In the genomic region with DNA sequence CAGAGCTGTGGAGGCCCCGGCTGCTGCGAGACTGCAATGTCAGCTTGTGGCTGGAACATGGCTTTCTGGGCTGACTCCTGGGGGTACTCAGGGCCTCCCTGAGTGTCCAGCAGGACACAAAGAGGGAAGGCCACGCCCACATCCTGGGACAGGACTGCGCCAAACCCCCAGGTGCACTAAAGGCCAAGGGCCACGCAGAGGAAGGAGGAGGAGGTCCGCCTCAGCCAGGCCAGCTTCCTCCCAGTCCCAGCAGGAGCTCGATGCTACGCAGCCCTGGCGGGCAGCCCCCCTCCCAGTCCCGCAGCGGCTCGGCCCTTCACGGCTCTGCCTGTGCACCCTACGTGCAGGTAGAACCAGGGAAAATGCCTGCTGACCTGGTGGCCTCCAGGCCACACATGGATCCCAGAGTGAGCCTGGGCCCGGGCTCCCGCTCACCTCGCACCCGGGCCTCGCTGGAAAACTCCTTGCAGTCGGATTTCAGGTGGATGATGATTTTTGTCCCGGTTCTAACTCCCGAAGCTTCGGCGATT, we compare ENCODE assay signal across 15 cellular contexts. TPM values are rescaled to one million over a fixed set of nuclear protein-coding genes. Genes with fewer than 3 reads are reported as not detected.
DNase-seq lines count a peak whose midpoint lies in the region; ATAC-seq, FAIRE-seq and TF ChIP-seq lines count a peak whose summit lies in the region.
"Had no signal": no experiment of that assay in that cellular context is flagged by ENCODE, and none has a peak within 500 bp of the region (broad histone marks: within the 10 kb centered on the region; RNA-seq: fewer than 3 reads in every experiment).

No MANE protein-coding gene starts in this region.

- TF ChIP-seq CTCF in natural killer cell (IDR thresholded peaks at IDR 0.05), result no peak
- TF ChIP-seq CTCF in K562 (IDR thresholded peaks at IDR 0.05 in 2 of 3, conservative IDR thresholded peaks at IDR 0.05 in 1 of 3; ENCODE audit: insufficient read depth in 2 of 3, low read depth in 1 of 3, low read length in 3 of 3), result no peak
- TF ChIP-seq CTCF in activated CD8-positive, alpha-beta T cell treated with anti-CD3 and anti-CD28 coated beads for 36 hours (IDR thresholded peaks at IDR 0.05), result no peak

- H3K14ac ChIP-seq in neuronal stem cell (ENCODE audit: low read length), result no peak overlapping the region

- H3K4ac ChIP-seq in neuronal stem cell (ENCODE audit: low read length), result no peak overlapping the region

- no peak for ATAC-seq in natural killer cell treated with Interleukin-12 subunit alpha and Interleukin-12 subunit beta and Interleukin-15 and Interleukin-18, amount 100 ng/mL, for 72 hours
- ATAC-seq in natural killer cell (no peak), K562 (no peak), HG02759 (IDR thresholded peaks at IDR 0.05; ENCODE audit: unreplicated experiment) (no peak)
- ATAC-seq in activated CD8-positive, alpha-beta T cell treated with anti-CD3 and anti-CD28 coated beads for 36 hours, result no peak
- ATAC-seq: GM12878 had no signal

- no peak overlapping the region for H3K18ac ChIP-seq in neuronal stem cell (ENCODE audit: low read length)

- H4K91ac ChIP-seq in neuronal stem cell (ENCODE audit: low read depth, low read length, poor library complexity), result no peak overlapping the region

- in situ Hi-C loops in K562 (cut with MboI), result no loop called here

- no TSS peak for BruUV-seq in K562 (replicated peaks; lab: Mats Ljungman, UMichigan)

- H3K79me1 ChIP-seq in neuronal stem cell (ENCODE audit: low read depth, low read length), result peaks cover 6% of the 10 kb centered on the region

- H4K8ac ChIP-seq in neuronal stem cell (ENCODE audit: low read depth, low read length), result no peak overlapping the region

- TF ChIP-seq POLR2A in K562 (conservative IDR thresholded peaks at IDR 0.05), result no peak

- H2BK15ac ChIP-seq in neuronal stem cell (ENCODE audit: low read length), result no peak overlapping the region

- no peak overlapping the region for H3K4me3 Mint-ChIP-seq in natural killer cell treated with Interleukin-12 subunit alpha and Interleukin-12 subunit beta and Interleukin-15 and Interleukin-18, amount 100 ng/mL, for 72 hours
- H3K4me3 Mint-ChIP-seq in natural killer cell, result no peak overlapping the region
- no peak overlapping the region for H3K4me3 Mint-ChIP-seq in activated CD8-positive, alpha-beta T cell treated with anti-CD3 and anti-CD28 coated beads for 36 hours
- H3K4me3 Mint-ChIP-seq: CD8-positive, alpha-beta memory T cell; H9; IgD-negative memory B cell had no signal

- peak; percentile 49 for DNase-seq in natural killer cell treated with Interleukin-12 subunit alpha and Interleukin-12 subunit beta and Interleukin-15 and Interleukin-18, amount 100 ng/mL, for 72 hours (ENCODE audit: low spot score)
- DNase-seq in natural killer cell (no peak), K562 (ENCODE audit: extremely low read depth in 1 of 4, low spot score in 3 of 4) (no peak), neuronal stem cell (ENCODE audit: low spot score) (no peak)
- no peak for DNase-seq in activated CD8-positive, alpha-beta T cell treated with anti-CD3 and anti-CD28 coated beads for 36 hours
- DNase-seq: AML-193, Caco-2, DMS 273 treated with DMSO at 0.1 percent for 48 hours, GM23248, H9 had no signal

- no peak overlapping the region for H2BK120ac ChIP-seq in neuronal stem cell (ENCODE audit: low read depth, low read length)

- H3K27me3 ChIP-seq in K562 (ENCODE audit: control insufficient read depth in 2 of 2, insufficient read depth in 2 of 2, low read length in 2 of 2), result no peaks in the 10 kb centered on the region
- no peaks in the 10 kb centered on the region for H3K27me3 ChIP-seq in neuronal stem cell (ENCODE audit: control insufficient read depth in 3 of 3, insufficient read depth in 3 of 3, low read depth in 1 of 3, low read length in 3 of 3)
- H3K27me3 ChIP-seq: BLaER1 had no signal

- H2AK5ac ChIP-seq in neuronal stem cell (ENCODE audit: low read depth, low read length), result peak overlapping the region; percentile 42

- FAIRE-seq in K562 (lab: Jason Lieb, UNC), result no peak
- FAIRE-seq: GM12878 had no signal

- H3K4me3 ChIP-seq in K562 (no peak overlapping the region), neuronal stem cell (ENCODE audit: low read length in 2 of 2) (no peak overlapping the region)
- H3K4me3 ChIP-seq: BLaER1, GM12878, GM23248 had no signal

- peaks cover 0 to 5% of the 10 kb centered on the region in 2 donors for H3K4me1 Mint-ChIP-seq in natural killer cell treated with Interleukin-12 subunit alpha and Interleukin-12 subunit beta and Interleukin-15 and Interleukin-18, amount 100 ng/mL, for 72 hours (ENCODE audit: low read depth in 2 of 2)
- H3K4me1 Mint-ChIP-seq in natural killer cell, result peaks cover 7 to 9% of the 10 kb centered on the region in 2 donors
- no peaks in the 10 kb centered on the region for H3K4me1 Mint-ChIP-seq in activated CD8-positive, alpha-beta T cell treated with anti-CD3 and anti-CD28 coated beads for 36 hours (ENCODE audit: low read depth)
- H3K4me1 Mint-ChIP-seq: H9 had no signal

- H2BK12ac ChIP-seq in neuronal stem cell (ENCODE audit: low read length), result no peak overlapping the region

- peak overlapping the region; percentile 70 for H2BK5ac ChIP-seq in neuronal stem cell (ENCODE audit: low read length)

- H3K9ac ChIP-seq in K562 (ENCODE audit: insufficient read depth in 1 of 2, low read depth in 2 of 2, low read length in 2 of 2) (peak overlapping the region in 1 of 2 experiments; percentile 58; a peak in 2 of 4 replicates), neuronal stem cell (ENCODE audit: low read depth, low read length, poor library complexity) (peak overlapping the region; percentile 30)
- H3K9ac ChIP-seq: BLaER1, GM23248 had no signal

- H3K27ac Mint-ChIP-seq in natural killer cell treated with Interleukin-12 subunit alpha and Interleukin-12 subunit beta and Interleukin-15 and Interleukin-18, amount 100 ng/mL, for 72 hours, result no peak overlapping the region
- H3K27ac Mint-ChIP-seq in natural killer cell, result no peak overlapping the region
- H3K27ac Mint-ChIP-seq in activated CD8-positive, alpha-beta T cell treated with anti-CD3 and anti-CD28 coated beads for 36 hours, result no peak overlapping the region
- H3K27ac Mint-ChIP-seq: IgD-negative memory B cell had no signal

- H3K36me3 ChIP-seq in K562 (ENCODE audit: control insufficient read depth, insufficient read depth, low read length), result peaks cover 98% of the 10 kb centered on the region; the same call in 2 of the 3 replicates
- peaks cover 61 to 95% of the 10 kb centered on the region in 2 donors for H3K36me3 ChIP-seq in neuronal stem cell (replicated peaks in 1 of 2; ENCODE audit: control insufficient read depth in 2 of 2, insufficient read depth in 2 of 2, low read length in 2 of 2)

- TF ChIP-seq EP300 in K562 (IDR thresholded peaks at IDR 0.05; ENCODE audit: low read length), result no peak

- H3K9me3 Mint-ChIP-seq in natural killer cell treated with Interleukin-12 subunit alpha and Interleukin-12 subunit beta and Interleukin-15 and Interleukin-18, amount 100 ng/mL, for 72 hours, result no peaks in the 10 kb centered on the region
- H3K9me3 Mint-ChIP-seq in natural killer cell, result no peaks in the 10 kb centered on the region
- H3K9me3 Mint-ChIP-seq in activated CD8-positive, alpha-beta T cell treated with anti-CD3 and anti-CD28 coated beads for 36 hours, result no peaks in the 10 kb centered on the region
- H3K9me3 Mint-ChIP-seq: CD8-positive, alpha-beta memory T cell; H9; IgD-negative memory B cell had no signal

- H3K9me3 ChIP-seq in K562 (replicated peaks; ENCODE audit: control insufficient read depth, insufficient read depth, low read depth, low read length), result no peaks in the 10 kb centered on the region
- H3K9me3 ChIP-seq in neuronal stem cell (replicated peaks in 1 of 2; ENCODE audit: control insufficient read depth in 2 of 2, insufficient read depth in 1 of 2, low read depth in 1 of 2, low read length in 2 of 2), result peaks cover 0 to 6% of the 10 kb centered on the region in 2 donors
- H3K9me3 ChIP-seq: BLaER1, Caco-2 had no signal

- H3K27ac ChIP-seq in K562 (ENCODE audit: extremely low read depth, low read depth, low read length), result no peak overlapping the region
- no peak overlapping the region for H3K27ac ChIP-seq in neuronal stem cell (replicated peaks; ENCODE audit: low read length)
- H3K27ac ChIP-seq: BLaER1, GM23248 had no signal

- H3K79me2 ChIP-seq in K562 (ENCODE audit: control insufficient read depth, insufficient read depth, low read length), result no peaks in the 10 kb centered on the region; the same call in 2 of the 3 replicates

- intact Hi-C loops in natural killer cell (cut with micrococcal nuclease) (no loop called here), K562 (cut with micrococcal nuclease) (no loop called here)
- intact Hi-C loops in activated CD8-positive, alpha-beta T cell treated with anti-CD3 and anti-CD28 coated beads for 36 hours (cut with micrococcal nuclease), result no loop called here

- no peaks in the 10 kb centered on the region for H3K27me3 Mint-ChIP-seq in natural killer cell treated with Interleukin-12 subunit alpha and Interleukin-12 subunit beta and Interleukin-15 and Interleukin-18, amount 100 ng/mL, for 72 hours
- H3K27me3 Mint-ChIP-seq in natural killer cell (ENCODE audit: low read depth in 2 of 2), result no peaks in the 10 kb centered on the region
- H3K27me3 Mint-ChIP-seq in activated CD8-positive, alpha-beta T cell treated with anti-CD3 and anti-CD28 coated beads for 36 hours, result no peaks in the 10 kb centered on the region
- H3K27me3 Mint-ChIP-seq: CD8-positive, alpha-beta memory T cell; IgD-negative memory B cell had no signal

- peak overlapping the region; percentile 14 for H3K23ac ChIP-seq in neuronal stem cell (ENCODE audit: low read depth, low read length, poor library complexity)

- no peaks in the 10 kb centered on the region for H3K36me3 Mint-ChIP-seq in natural killer cell treated with Interleukin-12 subunit alpha and Interleukin-12 subunit beta and Interleukin-15 and Interleukin-18, amount 100 ng/mL, for 72 hours
- H3K36me3 Mint-ChIP-seq in natural killer cell, result no peaks in the 10 kb centered on the region
- H3K36me3 Mint-ChIP-seq in activated CD8-positive, alpha-beta T cell treated with anti-CD3 and anti-CD28 coated beads for 36 hours (ENCODE audit: low read depth), result peaks cover 48% of the 10 kb centered on the region

- CTCF ChIA-PET in K562 (lab: Yijun Ruan, JAX; ENCODE audit: low intra/inter-chr PET ratio), result no interaction called here
- CTCF ChIA-PET in activated CD8-positive, alpha-beta T cell treated with anti-CD3 and anti-CD28 coated beads for 36 hours (lab: Charles Lee), result no interaction called here

- 91% methylated on average over 20 of the region's 24 CpGs for WGBS in K562 (ENCODE audit: insufficient coverage, low coverage, missing lambda C conversion rate)
- WGBS in neuronal stem cell (ENCODE audit: extremely low coverage in 2 of 2, insufficient read length in 2 of 2, insufficient replicate concordance in 1 of 2), 2 donors, result no CpG with 5 or more reads among the region's 24 CpGs

- H2AFZ ChIP-seq in K562 (ENCODE audit: low read depth, low read length), result no peak overlapping the region
- no peak overlapping the region for H2AFZ ChIP-seq in neuronal stem cell (ENCODE audit: low read length)
- H2AFZ ChIP-seq: GM23248 had no signal

- TF ChIP-seq RAD21 in K562 (CRISPR knock-in tag; conservative IDR thresholded peaks at IDR 0.05 in 1 of 2, IDR thresholded peaks at IDR 0.05 in 1 of 2), result no peak

- H3K4me1 ChIP-seq in K562 (replicated peaks in 1 of 2; ENCODE audit: control insufficient read depth in 2 of 2, insufficient read depth in 2 of 2, low read length in 2 of 2) (peaks cover 0 to 6% of the 10 kb centered on the region in 2 experiments; a peak in 1 of 5 replicates), neuronal stem cell (ENCODE audit: control insufficient read depth in 2 of 2, insufficient read depth in 1 of 2, low read depth in 1 of 2, low read length in 2 of 2) (peaks cover 3 to 6% of the 10 kb centered on the region in 2 donors)
- H3K4me1 ChIP-seq: Caco-2 had no signal

- POLR2A ChIA-PET in K562 (lab: Yijun Ruan, JAX), result interaction anchor here (0.6 to 1.1 kb wide), 2 partner anchors 9 to 938 kb away, joined by 3 read pairs; no protein-coding TSS in a partner anchor
- POLR2A ChIA-PET in activated CD8-positive, alpha-beta T cell treated with anti-CD3 and anti-CD28 coated beads for 36 hours (lab: Charles Lee), result interaction anchor here (1.2 kb wide), 1 partner anchor 21 kb away, joined by 3 read pairs; the partner anchor contains the start of gene DNASE1

- no peaks in the 10 kb centered on the region for H3K9me1 ChIP-seq in K562 (ENCODE audit: control insufficient read depth, insufficient read depth, low read length)

- 0 out of 2 replicates have a peak, but pooled peaks cover 2% of the 10 kb centered on the region for H4K20me1 ChIP-seq in K562 (replicated peaks; ENCODE audit: control insufficient read depth, insufficient read depth, low read length)

- H3K4me2 ChIP-seq in K562 (ENCODE audit: insufficient read depth, low read length), result no peak overlapping the region
- H3K4me2 ChIP-seq in neuronal stem cell (ENCODE audit: insufficient read depth, low read length, poor library complexity, severe bottlenecking), result no peak overlapping the region
- H3K4me2 ChIP-seq: BLaER1 had no signal

RNA-seq across cellular contexts. Expression of gene DNASE1, which starts 21.2 kb away (rescaled TPM):
- 10 to 100 TPM; 19.1 to 25.5 TPM for total RNA-seq in natural killer cell treated with Interleukin-12 subunit alpha and Interleukin-12 subunit beta and Interleukin-15 and Interleukin-18, amount 100 ng/mL, for 72 hours
- total RNA-seq in natural killer cell (10 to 100 TPM; 29.9 to 47.8 (median 34.9) TPM), K562 (2014; rRNA removed) (5.9 and 7.2 TPM in 2 replicates), K562 (2014; rRNA removed; fragmentation: Illumina TruSeq; extraction: Trizol) (3.3 and 3.8 TPM in 2 replicates), K562 (2015; rRNA removed; fragmentation: Illumina TruSeq; extraction: Trizol) (5.6 and 5.9 TPM in 2 replicates), K562 (2021) (5.5 and 7.0 TPM in 2 replicates)
- total RNA-seq in K562 (2011; cell fraction: chromatin; rRNA removed; ENCODE audit: low replicate concordance), result 38.8 and 64.6 TPM in 2 replicates
- 36.6 and 45.7 TPM in 2 replicates for total RNA-seq in K562 (2011; cell fraction: nucleolus; rRNA removed)
- total RNA-seq in K562 (2011; cell fraction: nucleoplasm; rRNA removed), result 34.1 and 38.1 TPM in 2 replicates
- polyA plus RNA-seq in K562 (2011; rRNA removed) (10.1 and 10.3 TPM in 2 replicates), K562 (2014; fragmentation: Illumina TruSeq; extraction: Trizol) (6.8 and 7.6 TPM in 2 replicates), K562 (2014; fragmentation: Nextera tagmentation; extraction: Ambion mirVana) (under 1 TPM; 0.53 to 0.84 TPM), K562 (2014; rRNA removed) (7.2 and 9.4 TPM in 2 replicates)
- polyA plus RNA-seq in K562 (2011; cell fraction: cytosol; rRNA removed), result 12.0 and 18.4 TPM in 2 replicates
- 18.7 and 38.3 TPM in 2 replicates for polyA plus RNA-seq in K562 (2011; cell fraction: nucleus; rRNA removed)
- polyA plus RNA-seq in K562 (2012), result 11.9 and 26.5 TPM in 2 replicates
- 13.1 and 18.6 TPM in 2 replicates for polyA minus RNA-seq in K562 (2011; rRNA and poly(A)+ RNA removed)
- polyA minus RNA-seq in K562 (2011; cell fraction: cytosol; rRNA and poly(A)+ RNA removed), result 7.3 and 9.2 TPM in 2 replicates
- polyA minus RNA-seq in K562 (2011; cell fraction: nucleus; rRNA and poly(A)+ RNA removed), result 12.4 and 12.6 TPM in 2 replicates
- polyA plus RNA-seq in neuronal stem cell (2013, experiment 1 of 2), result 13.3 TPM
- polyA plus RNA-seq in neuronal stem cell (2013, experiment 2 of 2), result 13.3 TPM
- 10 to 100 TPM; 11.8 to 12.1 TPM for total RNA-seq in activated CD8-positive, alpha-beta T cell treated with anti-CD3 and anti-CD28 coated beads for 36 hours

RNA-seq across cellular contexts. Expression of gene TRAP1, which starts 41.7 kb away (rescaled TPM):
- 100 to 1,000 TPM; 105 to 257 TPM for total RNA-seq in natural killer cell treated with Interleukin-12 subunit alpha and Interleukin-12 subunit beta and Interleukin-15 and Interleukin-18, amount 100 ng/mL, for 72 hours
- 10 to 100 TPM; 33.7 to 56.7 (median 54.6) TPM for total RNA-seq in natural killer cell
- total RNA-seq in K562 (2011; cell fraction: chromatin; rRNA removed; ENCODE audit: low replicate concordance), result 286 and 689 TPM in 2 replicates
- 343 and 356 TPM in 2 replicates for total RNA-seq in K562 (2011; cell fraction: nucleolus; rRNA removed)
- 330 and 334 TPM in 2 replicates for total RNA-seq in K562 (2011; cell fraction: nucleoplasm; rRNA removed)
- 436 and 520 TPM in 2 replicates for total RNA-seq in K562 (2014; rRNA removed)
- 124 and 126 TPM in 2 replicates for total RNA-seq in K562 (2014; rRNA removed; fragmentation: Illumina TruSeq; extraction: Trizol)
- total RNA-seq in K562 (2015; rRNA removed; fragmentation: Illumina TruSeq; extraction: Trizol), result 174 and 185 TPM in 2 replicates
- 405 and 408 TPM in 2 replicates for total RNA-seq in K562 (2021)
- 317 and 437 TPM in 2 replicates for polyA plus RNA-seq in K562 (2011; rRNA removed)
- 306 and 538 TPM in 2 replicates for polyA plus RNA-seq in K562 (2011; cell fraction: cytosol; rRNA removed)
- 577 and 840 TPM in 2 replicates for polyA plus RNA-seq in K562 (2011; cell fraction: nucleus; rRNA removed)
- 242 and 372 TPM in 2 replicates for polyA plus RNA-seq in K562 (2012)
- 352 and 398 TPM in 2 replicates for polyA plus RNA-seq in K562 (2014; fragmentation: Illumina TruSeq; extraction: Trizol)
- polyA plus RNA-seq in K562 (2014; fragmentation: Nextera tagmentation; extraction: Ambion mirVana), result 10 to 100 TPM; 19.1 to 50.8 TPM
- polyA plus RNA-seq in K562 (2014; rRNA removed), result 292 and 301 TPM in 2 replicates
- 328 and 373 TPM in 2 replicates for polyA minus RNA-seq in K562 (2011; rRNA and poly(A)+ RNA removed)
- polyA minus RNA-seq in K562 (2011; cell fraction: cytosol; rRNA and poly(A)+ RNA removed), result 209 and 257 TPM in 2 replicates
- polyA minus RNA-seq in K562 (2011; cell fraction: nucleus; rRNA and poly(A)+ RNA removed), result 127 and 130 TPM in 2 replicates
- polyA plus RNA-seq in neuronal stem cell (2013, experiment 1 of 2), result 156 TPM
- 144 TPM for polyA plus RNA-seq in neuronal stem cell (2013, experiment 2 of 2)
- 100 to 1,000 TPM; 343 to 379 TPM for total RNA-seq in activated CD8-positive, alpha-beta T cell treated with anti-CD3 and anti-CD28 coated beads for 36 hours
